In the genomic region with DNA sequence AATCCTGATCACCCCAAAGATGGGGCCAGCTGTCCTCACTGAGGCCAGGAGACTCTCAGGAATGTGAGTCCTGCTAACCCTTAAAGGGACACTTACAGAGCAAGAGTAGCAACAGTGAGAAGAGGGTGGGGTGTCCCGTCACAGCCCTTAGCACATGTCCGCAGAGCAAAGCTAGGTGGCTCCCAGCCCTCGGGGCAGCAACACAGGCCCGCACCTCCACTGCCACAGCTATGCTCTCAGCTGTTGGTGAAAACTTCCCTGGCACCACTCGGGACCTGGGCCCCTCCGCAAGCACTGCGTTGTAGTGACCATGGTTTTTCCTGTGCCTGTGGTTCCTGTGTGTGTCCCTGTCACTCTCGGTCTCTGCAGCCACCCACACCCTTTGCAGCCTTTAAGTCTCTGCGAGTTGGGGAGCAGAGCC, we compare ENCODE assay signal across 1 cellular context.
TF ChIP-seq lines count a peak whose summit lies in the region.

No MANE protein-coding gene starts in this region.

TF ChIP-seq in SK-N-SH treated with all-trans-retinoic acid at 6 μM for 48 hours, 23 proteins besides CTCF, POLR2A, EP300 and RAD21 (continued from another document):
- TF ChIP-seq, protein P1, sequence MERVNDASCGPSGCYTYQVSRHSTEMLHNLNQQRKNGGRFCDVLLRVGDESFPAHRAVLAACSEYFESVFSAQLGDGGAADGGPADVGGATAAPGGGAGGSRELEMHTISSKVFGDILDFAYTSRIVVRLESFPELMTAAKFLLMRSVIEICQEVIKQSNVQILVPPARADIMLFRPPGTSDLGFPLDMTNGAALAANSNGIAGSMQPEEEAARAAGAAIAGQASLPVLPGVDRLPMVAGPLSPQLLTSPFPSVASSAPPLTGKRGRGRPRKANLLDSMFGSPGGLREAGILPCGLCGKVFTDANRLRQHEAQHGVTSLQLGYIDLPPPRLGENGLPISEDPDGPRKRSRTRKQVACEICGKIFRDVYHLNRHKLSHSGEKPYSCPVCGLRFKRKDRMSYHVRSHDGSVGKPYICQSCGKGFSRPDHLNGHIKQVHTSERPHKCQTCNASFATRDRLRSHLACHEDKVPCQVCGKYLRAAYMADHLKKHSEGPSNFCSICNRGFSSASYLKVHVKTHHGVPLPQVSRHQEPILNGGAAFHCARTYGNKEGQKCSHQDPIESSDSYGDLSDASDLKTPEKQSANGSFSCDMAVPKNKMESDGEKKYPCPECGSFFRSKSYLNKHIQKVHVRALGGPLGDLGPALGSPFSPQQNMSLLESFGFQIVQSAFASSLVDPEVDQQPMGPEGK (CRISPR knock-in tag; IDR thresholded peaks at IDR 0.05; ENCODE audit: borderline replicate concordance) = no peak
- TF ChIP-seq, protein P2, sequence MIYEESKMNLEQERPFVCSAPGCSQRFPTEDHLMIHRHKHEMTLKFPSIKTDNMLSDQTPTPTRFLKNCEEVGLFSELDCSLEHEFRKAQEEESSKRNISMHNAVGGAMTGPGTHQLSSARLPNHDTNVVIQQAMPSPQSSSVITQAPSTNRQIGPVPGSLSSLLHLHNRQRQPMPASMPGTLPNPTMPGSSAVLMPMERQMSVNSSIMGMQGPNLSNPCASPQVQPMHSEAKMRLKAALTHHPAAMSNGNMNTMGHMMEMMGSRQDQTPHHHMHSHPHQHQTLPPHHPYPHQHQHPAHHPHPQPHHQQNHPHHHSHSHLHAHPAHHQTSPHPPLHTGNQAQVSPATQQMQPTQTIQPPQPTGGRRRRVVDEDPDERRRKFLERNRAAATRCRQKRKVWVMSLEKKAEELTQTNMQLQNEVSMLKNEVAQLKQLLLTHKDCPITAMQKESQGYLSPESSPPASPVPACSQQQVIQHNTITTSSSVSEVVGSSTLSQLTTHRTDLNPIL (CRISPR knock-in tag; IDR thresholded peaks at IDR 0.05; ENCODE audit: low read depth) = no peak
